Comparison of ENCODE assay signal across 14 cellular contexts in genomic region chr10:118447478-118447877, GRCh38.
DNase-seq lines count a peak whose midpoint lies in the region; ATAC-seq, FAIRE-seq and TF ChIP-seq lines count a peak whose summit lies in the region.
"Had no signal": no experiment of that assay in that cellular context is flagged by ENCODE, and none has a peak within 500 bp of the region (broad histone marks: within the 10 kb centered on the region; RNA-seq: fewer than 3 reads in every experiment).

No MANE protein-coding gene starts in this region.

- no peaks in the 10 kb centered on the region for H4K20me1 ChIP-seq in K562 (replicated peaks; ENCODE audit: control insufficient read depth, insufficient read depth, low read length)

- POLR2A ChIA-PET in K562 (lab: Yijun Ruan, JAX), result no interaction called here

- H3K27ac ChIP-seq in K562 (ENCODE audit: extremely low read depth, low read depth, low read length), result no peak overlapping the region
- H3K27ac ChIP-seq in kidney (ENCODE audit: low read depth in 2 of 2, low read length in 2 of 2), result no peak overlapping the region
- no peak overlapping the region for H3K27ac ChIP-seq in testis
- H3K27ac ChIP-seq: parathyroid adenoma, stomach had no signal

- TF ChIP-seq POLR2A in K562 (conservative IDR thresholded peaks at IDR 0.05) (no peak), testis (IDR thresholded peaks at IDR 0.05) (no peak)

- FAIRE-seq in K562 (lab: Jason Lieb, UNC) (no peak), kidney (lab: Jason Lieb, UNC) (no peak), GM19239 (lab: Jason Lieb, UNC) (no peak)
- FAIRE-seq: D721Med had no signal

- H3K4me3 ChIP-seq in K562 (no peak overlapping the region), kidney (ENCODE audit: low read length in 2 of 2) (no peak overlapping the region), testis (no peak overlapping the region)
- H3K4me3 ChIP-seq: stomach had no signal

- no peaks in the 10 kb centered on the region for H3K79me2 ChIP-seq in K562 (ENCODE audit: control insufficient read depth, insufficient read depth, low read length)
- H3K79me2 ChIP-seq: parathyroid adenoma had no signal

- no peak overlapping the region for H2AFZ ChIP-seq in K562 (ENCODE audit: low read depth, low read length)
- H2AFZ ChIP-seq: parathyroid adenoma had no signal

- under 1% methylated on average over 10 of the region's 10 CpGs for WGBS in K562 (ENCODE audit: insufficient coverage, low coverage, missing lambda C conversion rate)
- 43 to 49% methylated on average over 10 of the region's 10 CpGs for WGBS in testis, 2 donors

- no peaks in the 10 kb centered on the region for H3K4me1 Mint-ChIP-seq in HFFc6 (ENCODE audit: low read depth)

- BruUV-seq in K562 (replicated peaks; lab: Mats Ljungman, UMichigan), result no TSS peak

- peaks cover 5% of the 10 kb centered on the region for H3K9me3 Mint-ChIP-seq in HFFc6

- in situ Hi-C loops in K562 (cut with MboI), result no loop called here

- TF ChIP-seq RAD21 in K562 (CRISPR knock-in tag; conservative IDR thresholded peaks at IDR 0.05 in 1 of 2, IDR thresholded peaks at IDR 0.05 in 1 of 2), result no peak

- DNase-seq in HFFc6 (peak; percentile 11), K562 (ENCODE audit: extremely low read depth in 1 of 4, low spot score in 3 of 4) (no peak), kidney (peak; percentile 77), testis (peak; percentile 22), GM19239 (ENCODE audit: insufficient read length, low spot score) (no peak)
- no peak for DNase-seq in activated naive CD4-positive, alpha-beta T cell treated with anti-CD3 and anti-CD28 coated beads, Interleukin-2, amount 50 U/mL, for 16 hours
- DNase-seq: activated CD4-positive, alpha-beta T cell treated with anti-CD3 and anti-CD28 coated beads for 4 hours; foreskin melanocyte; NCI-H1092 treated with DMSO at 0.1 percent for 48 hours; stomach; SW 1271 had no signal

- no peaks in the 10 kb centered on the region for H3K36me3 ChIP-seq in K562 (ENCODE audit: control insufficient read depth, insufficient read depth, low read length)
- H3K36me3 ChIP-seq in kidney (ENCODE audit: control insufficient read depth in 1 of 2, insufficient read depth in 2 of 2, low read length in 2 of 2), result no peaks in the 10 kb centered on the region
- no peaks in the 10 kb centered on the region for H3K36me3 ChIP-seq in testis (ENCODE audit: low read depth, missing control alignments)
- H3K36me3 ChIP-seq: stomach had no signal

- TF ChIP-seq CTCF in HFFc6 (IDR thresholded peaks at IDR 0.05) (no peak), K562 (IDR thresholded peaks at IDR 0.05 in 2 of 3, conservative IDR thresholded peaks at IDR 0.05 in 1 of 3; ENCODE audit: insufficient read depth in 2 of 3, low read depth in 1 of 3, low read length in 3 of 3) (no peak), kidney (IDR thresholded peaks at IDR 0.05; ENCODE audit: borderline replicate concordance, extremely low read depth, insufficient read depth) (no peak), testis (IDR thresholded peaks at IDR 0.05) (no peak)

- TF ChIP-seq EP300 in K562 (IDR thresholded peaks at IDR 0.05; ENCODE audit: low read length), result no peak

- peak overlapping the region; percentile 23; the same call in 1 of the 2 replicates for H3K4me3 Mint-ChIP-seq in HFFc6

- H3K4me1 ChIP-seq in K562 (replicated peaks in 1 of 2; ENCODE audit: control insufficient read depth in 2 of 2, insufficient read depth in 2 of 2, low read length in 2 of 2) (no peaks in the 10 kb centered on the region), kidney (ENCODE audit: control insufficient read depth in 1 of 2, insufficient read depth in 1 of 2, low read depth in 1 of 2, low read length in 2 of 2) (no peaks in the 10 kb centered on the region), testis (no peaks in the 10 kb centered on the region)
- H3K4me1 ChIP-seq: parathyroid adenoma, stomach had no signal

- no peaks in the 10 kb centered on the region for H3K36me3 Mint-ChIP-seq in HFFc6 (ENCODE audit: low read depth)

- H3K4me2 ChIP-seq in K562 (ENCODE audit: insufficient read depth, low read length), result no peak overlapping the region

- H3K9me1 ChIP-seq in K562 (ENCODE audit: control insufficient read depth, insufficient read depth, low read length), result no peaks in the 10 kb centered on the region

- peaks cover 12% of the 10 kb centered on the region for H3K27me3 Mint-ChIP-seq in HFFc6 (ENCODE audit: insufficient read depth)

- H3K27ac Mint-ChIP-seq in HFFc6, result no peak overlapping the region

- H3K27me3 ChIP-seq in K562 (ENCODE audit: control insufficient read depth in 2 of 2, insufficient read depth in 2 of 2, low read length in 2 of 2) (peaks cover 0 to 14% of the 10 kb centered on the region in 2 experiments; a peak in 2 of 5 replicates), testis (no peaks in the 10 kb centered on the region)

- intact Hi-C loops in K562 (cut with micrococcal nuclease) (no loop called here), kidney (cut with DNase I) (no loop called here), testis (cut with DNase I; ENCODE audit: low total_unique reads) (no loop called here)

- ATAC-seq in K562 (no peak), GM21786 (IDR thresholded peaks at IDR 0.05; ENCODE audit: unreplicated experiment) (no peak)

- CTCF ChIA-PET in K562 (lab: Yijun Ruan, JAX; ENCODE audit: low intra/inter-chr PET ratio), result no interaction called here

- H3K9ac ChIP-seq in K562 (ENCODE audit: insufficient read depth in 1 of 2, low read depth in 2 of 2, low read length in 2 of 2), result no peak overlapping the region
- no peak overlapping the region for H3K9ac ChIP-seq in kidney (ENCODE audit: low read length in 2 of 2)
- H3K9ac ChIP-seq: parathyroid adenoma had no signal

- H3K9me3 ChIP-seq in K562 (replicated peaks; ENCODE audit: control insufficient read depth, insufficient read depth, low read depth, low read length), result no peaks in the 10 kb centered on the region
- H3K9me3 ChIP-seq in kidney (ENCODE audit: control insufficient read depth in 1 of 2, low read length in 2 of 2), result no peaks in the 10 kb centered on the region
- H3K9me3 ChIP-seq in testis, result no peaks in the 10 kb centered on the region

TF ChIP-seq in K562, 482 proteins besides CTCF, POLR2A, EP300 and RAD21 (continues in another document):
- TF ChIP-seq CEBPZ (IDR thresholded peaks at IDR 0.05; ENCODE audit: borderline replicate concordance, low read depth, low read length) (no peak), MCM7 (IDR thresholded peaks at IDR 0.05) (no peak), L3MBTL2 (IDR thresholded peaks at IDR 0.05) (no peak), ESRRA (IDR thresholded peaks at IDR 0.05; ENCODE audit: borderline replicate concordance, low read depth) (no peak), UBTF (IDR thresholded peaks at IDR 0.05; ENCODE audit: borderline replicate concordance in 1 of 2, low read depth in 2 of 2, low read length in 2 of 2) (no peak), KHSRP (IDR thresholded peaks at IDR 0.05) (no peak), SPI1 (IDR thresholded peaks at IDR 0.05; ENCODE audit: borderline replicate concordance, low read depth, low read length) (0 out of 2 replicates have a peak, but pooled peaks have one; percentile 4)
- TF ChIP-seq, protein P1, sequence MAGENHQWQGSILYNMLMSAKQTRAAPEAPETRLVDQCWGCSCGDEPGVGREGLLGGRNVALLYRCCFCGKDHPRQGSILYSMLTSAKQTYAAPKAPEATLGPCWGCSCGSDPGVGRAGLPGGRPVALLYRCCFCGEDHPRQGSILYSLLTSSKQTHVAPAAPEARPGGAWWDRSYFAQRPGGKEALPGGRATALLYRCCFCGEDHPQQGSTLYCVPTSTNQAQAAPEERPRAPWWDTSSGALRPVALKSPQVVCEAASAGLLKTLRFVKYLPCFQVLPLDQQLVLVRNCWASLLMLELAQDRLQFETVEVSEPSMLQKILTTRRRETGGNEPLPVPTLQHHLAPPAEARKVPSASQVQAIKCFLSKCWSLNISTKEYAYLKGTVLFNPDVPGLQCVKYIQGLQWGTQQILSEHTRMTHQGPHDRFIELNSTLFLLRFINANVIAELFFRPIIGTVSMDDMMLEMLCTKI (IDR thresholded peaks at IDR 0.05; ENCODE audit: partially characterized antibody), result no peak

Comparison
In these comparisons a context has a peak if more than half of its experiments do, and no peak if none do; other contexts are left out.
1. DNase-seq: peak in HFFc6 (single experiment), kidney (single experiment) and testis (single experiment); none in K562 (0 of 4), activated naive CD4-positive, alpha-beta T cell treated with anti-CD3 and anti-CD28 coated beads, Interleukin-2, amount 50 U/mL, for 16 hours (single experiment) and GM19239 (single experiment).